ENCODE assay signal across 8 cellular contexts in genomic region chr14:75578786-75579781, GRCh38. TPM values are rescaled to one million over a fixed set of nuclear protein-coding genes. Genes with fewer than 3 reads are reported as not detected.
DNase-seq lines count a peak whose midpoint lies in the region; ATAC-seq, FAIRE-seq and TF ChIP-seq lines count a peak whose summit lies in the region.

No MANE protein-coding gene starts in this region.

- ATAC-seq in GM18505 (IDR thresholded peaks at IDR 0.05; ENCODE audit: unreplicated experiment), result peak; percentile 7
- no peak for ATAC-seq in GM12878
- peak; percentile 80 for ATAC-seq in left colon
- ATAC-seq in HG03439 (IDR thresholded peaks at IDR 0.05; ENCODE audit: unreplicated experiment), result no peak

- no peaks in the 10 kb centered on the region for H3K79me2 ChIP-seq in GM12878 (ENCODE audit: control insufficient read depth, insufficient read depth, low read length)

- peak overlapping the region; percentile 74; the same call in 1 of the 2 replicates for H3K4me3 ChIP-seq in GM12878
- H3K4me3 ChIP-seq in stomach smooth muscle (ENCODE audit: low read length in 2 of 2), result peak overlapping the region; percentile 83 to 92

- H3K27me3 ChIP-seq in GM12878 (replicated peaks in 1 of 2; ENCODE audit: control insufficient read depth in 2 of 2, insufficient read depth in 2 of 2, low read length in 1 of 2), result no peaks in the 10 kb centered on the region
- H3K27me3 ChIP-seq in stomach smooth muscle (ENCODE audit: control insufficient read depth in 1 of 2, insufficient read depth in 2 of 2, low read length in 2 of 2), result no peaks in the 10 kb centered on the region

- H3K4me3 Mint-ChIP-seq in IgD-negative memory B cell, result peak overlapping the region; percentile 86 to 100 (median 94)

- H3K4me1 ChIP-seq in GM12878 (ENCODE audit: control insufficient read depth, insufficient read depth, low read length) (peaks cover 7% of the 10 kb centered on the region; the same call in 1 of the 2 replicates), stomach smooth muscle (ENCODE audit: control insufficient read depth, insufficient read depth, low read length) (peaks cover 10% of the 10 kb centered on the region)

- FAIRE-seq in GM12878 (lab: Jason Lieb, UNC), result no peak

- H3K27ac Mint-ChIP-seq in IgD-negative memory B cell, result peak overlapping the region in 1 of 3 donors; percentile 2

- BruUV-seq in GM12878 (replicated peaks; lab: Mats Ljungman, UMichigan), result no TSS peak

- no peaks in the 10 kb centered on the region for H4K20me1 ChIP-seq in GM12878 (ENCODE audit: control insufficient read depth, insufficient read depth)

- H3K27ac ChIP-seq in GM12878 (ENCODE audit: control insufficient read depth, insufficient read depth) (no peak overlapping the region), stomach smooth muscle (ENCODE audit: low read length) (peak overlapping the region; percentile 49)

- H3K36me3 ChIP-seq in GM12878 (ENCODE audit: control insufficient read depth in 2 of 2, insufficient read depth in 2 of 2, low read length in 1 of 2), result no peaks in the 10 kb centered on the region
- H3K36me3 ChIP-seq in stomach smooth muscle (ENCODE audit: control insufficient read depth in 2 of 2, insufficient read depth in 2 of 2, low read length in 2 of 2), result no peaks in the 10 kb centered on the region

- RAD21 ChIA-PET in GM12878 (lab: Charles Lee; ENCODE audit: unreplicated experiment), result interaction anchor here (1.5 to 7.3 kb wide), 7 partner anchors 8 to 131 kb away, joined by 3 to 320 read pairs (median 18); partner anchors contain the start of genes ERG28 and TTLL5

- no peak for TF ChIP-seq POLR2A in GM18505 (IDR thresholded peaks at IDR 0.05; ENCODE audit: borderline replicate concordance, extremely low read depth, insufficient read depth, insufficient read length)
- no peak for TF ChIP-seq POLR2A in GM12878 (IDR thresholded peaks at IDR 0.05; ENCODE audit: low read depth, low read length)

- in situ Hi-C loops in GM12878 (cut with MboI), result loop anchor here (5.0 to 10.0 kb wide), 2 partner anchors 73 to 406 kb away; partner anchors contain the start of genes IFT43 and TGFB3

- no peak for TF ChIP-seq CTCF in GM12878 (IDR thresholded peaks at IDR 0.05 in 2 of 3, conservative IDR thresholded peaks at IDR 0.05 in 1 of 3; ENCODE audit: control insufficient read depth in 2 of 3, extremely low read depth in 1 of 3, insufficient read depth in 1 of 3, low read depth in 3 of 3, low read length in 3 of 3)

- SMC1A ChIA-PET in GM12878 (lab: Charles Lee; ENCODE audit: uncharacterized antibody, unreplicated experiment), result interaction anchor here (0.8 to 12.4 kb wide), 11 partner anchors 8 to 132 kb away, joined by 3 to 375 read pairs (median 20); partner anchors contain the start of genes BATF, ERG28 and TTLL5

- POLR2A ChIA-PET in GM12878 (lab: Charles Lee), result interaction anchor here (0.5 to 2.5 kb wide), 6 partner anchors 25 to 249 kb away, joined by 3 to 12 read pairs (median 6); partner anchors contain the start of genes ERG28 and TTLL5

- H3K4me2 ChIP-seq in GM12878 (ENCODE audit: control insufficient read depth, insufficient read depth), result peak overlapping the region; percentile 93

- intact Hi-C loops in GM12878 (cut with micrococcal nuclease; ENCODE audit: unreplicated experiment) (loop anchor here (10.0 kb wide), 1 partner anchor 406 kb away; the partner anchor contains the start of genes IFT43 and TGFB3), left colon (cut with DNase I, micrococcal nuclease) (loop anchor here (2.0 to 5.0 kb wide), 2 partner anchors 73 to 76 kb away; no protein-coding TSS in a partner anchor)

- peak overlapping the region; percentile 29; the same call in 1 of the 2 replicates for H2AFZ ChIP-seq in GM12878 (ENCODE audit: control insufficient read depth, low read depth, low read length)

- H3K27me3 Mint-ChIP-seq in IgD-negative memory B cell, result peaks cover 9% of the 10 kb centered on the region

- H3K36me3 Mint-ChIP-seq in IgD-negative memory B cell, result no peaks in the 10 kb centered on the region

- no peaks in the 10 kb centered on the region for H3K9me3 ChIP-seq in GM12878 (replicated peaks; ENCODE audit: control insufficient read depth, insufficient read depth, low read length)
- H3K9me3 ChIP-seq in stomach smooth muscle (ENCODE audit: control insufficient read depth in 2 of 2, low read length in 2 of 2), result no peaks in the 10 kb centered on the region

- no peaks in the 10 kb centered on the region for H3K9me3 Mint-ChIP-seq in IgD-negative memory B cell

- no peak for TF ChIP-seq RAD21 in GM12878 (IDR thresholded peaks at IDR 0.05; ENCODE audit: insufficient read depth, low read depth, low read length)

- H3K4me1 Mint-ChIP-seq in IgD-negative memory B cell, result peaks cover 6 to 9% (median 9%) of the 10 kb centered on the region in 3 donors

- 95% methylated on average over 33 of the region's 33 CpGs for WGBS in GM12878 (ENCODE audit: insufficient coverage, insufficient replicate concordance, low lambda C conversion rate, missing lambda C conversion rate)

- H3K9ac ChIP-seq in GM12878 (ENCODE audit: control insufficient read depth, insufficient read depth, low read length) (no peak overlapping the region), stomach smooth muscle (ENCODE audit: low read length in 2 of 2) (peak overlapping the region; percentile 23 to 69)

- CTCF ChIA-PET in GM12878 (lab: Yijun Ruan, JAX), result interaction anchor here (0.8 to 14.9 kb wide), 15 partner anchors 8 to 403 kb away, joined by 3 to 578 read pairs (median 9); partner anchors contain the start of genes BATF, ERG28, TGFB3 and TTLL5

- TF ChIP-seq EP300 in GM12878 (IDR thresholded peaks at IDR 0.05; ENCODE audit: borderline replicate concordance in 1 of 2, control insufficient read depth in 1 of 2, low read depth in 2 of 2, low read length in 2 of 2), result no peak

- no peak for DNase-seq in GM12878 (ENCODE audit: low read depth, low spot score)
- peak; percentile 55 to 76 for DNase-seq in left colon
- DNase-seq in T1000 (lab: John Stamatoyannopoulos, UW), result no peak
- no peak for DNase-seq in NCI-H1092 treated with DMSO at 0.1 percent for 48 hours (lab: John Stamatoyannopoulos, UW)

TF ChIP-seq in GM12878, 131 proteins besides CTCF, POLR2A, EP300 and RAD21 (continues in another document):
- TF ChIP-seq GABPA (IDR thresholded peaks at IDR 0.05; ENCODE audit: low read depth) (no peak), ATF2 (IDR thresholded peaks at IDR 0.05; ENCODE audit: low read length) (no peak), CBFB (IDR thresholded peaks at IDR 0.05; ENCODE audit: low read depth) (no peak), ZSCAN29 (IDR thresholded peaks at IDR 0.05) (no peak)

RNA-seq across cellular contexts. Expression of gene FLVCR2, which starts 0.7 kb away (rescaled TPM):
- polyA plus RNA-seq in IgD-negative memory B cell (0.29 TPM), GM12878 (2011; rRNA removed) (2.9 and 3.1 TPM in 2 replicates), GM12878 (2014; fragmentation: Illumina TruSeq; extraction: Trizol) (1.8 and 2.2 TPM in 2 replicates), GM12878 (2014; fragmentation: Nextera tagmentation; extraction: Ambion mirVana) (under 1 TPM; 0.24 to 0.47 TPM), GM12878 (2014; rRNA removed) (1.0 and 1.4 TPM in 2 replicates), GM12878 (2016; fragmentation: Nextera tagmentation; extraction: Ambion mirVana) (1 to 10 TPM; 1.0 to 1.8 TPM)
- 10.7 and 13.0 TPM in 2 replicates for total RNA-seq in GM12878 (2013; cell fraction: nucleolus; rRNA removed)
- total RNA-seq in GM12878 (2014; rRNA removed) (0.98 and 1.8 TPM in 2 replicates), GM12878 (2014; rRNA removed; fragmentation: Illumina TruSeq; extraction: Trizol) (1.2 and 1.8 TPM in 2 replicates), GM12878 (2021) (1.7 and 3.7 TPM in 2 replicates), left colon (10 to 100 TPM; 19.8 to 42.1 TPM)
- 0.88 TPM for polyA plus RNA-seq in GM12878 (2011; ENCODE audit: low read depth)
- 1.5 and 1.8 TPM in 2 replicates for polyA plus RNA-seq in GM12878 (2011; cell fraction: cytosol; rRNA removed)
- polyA plus RNA-seq in GM12878 (2011; cell fraction: nucleus; rRNA removed), result 2.6 and 2.8 TPM in 2 replicates
- 1.1 and 1.8 TPM in 2 replicates for polyA plus RNA-seq in GM12878 (2012)
- polyA minus RNA-seq in GM12878 (2011; rRNA and poly(A)+ RNA removed), result 2.6 and 4.5 TPM in 2 replicates
- polyA minus RNA-seq in GM12878 (2011; cell fraction: cytosol; rRNA and poly(A)+ RNA removed), result 0.62 and 1.7 TPM in 2 replicates
- polyA minus RNA-seq in GM12878 (2011; cell fraction: nucleus; rRNA and poly(A)+ RNA removed), result 2.3 and 3.1 TPM in 2 replicates

RNA-seq across cellular contexts. Expression of gene BATF, which starts 56.8 kb away (rescaled TPM):
- polyA plus RNA-seq in IgD-negative memory B cell (21.9 TPM), GM12878 (2011; rRNA removed) (53.9 and 98.3 TPM in 2 replicates), GM12878 (2014; fragmentation: Illumina TruSeq; extraction: Trizol) (30.7 and 93.4 TPM in 2 replicates), GM12878 (2014; fragmentation: Nextera tagmentation; extraction: Ambion mirVana) (10 to 100 TPM in 1 of 2 experiments, 1 to 10 TPM in 1; 10.0 to 30.9 TPM), GM12878 (2014; rRNA removed) (147 and 176 TPM in 2 replicates), GM12878 (2016; fragmentation: Nextera tagmentation; extraction: Ambion mirVana) (100 to 1,000 TPM; 133 to 154 TPM)
- total RNA-seq in GM12878 (2013; cell fraction: nucleolus; rRNA removed), result 55.3 and 58.4 TPM in 2 replicates
- total RNA-seq in GM12878 (2014; rRNA removed) (153 and 158 TPM in 2 replicates), GM12878 (2014; rRNA removed; fragmentation: Illumina TruSeq; extraction: Trizol) (94.0 and 99.6 TPM in 2 replicates), GM12878 (2021) (99.8 and 107 TPM in 2 replicates), left colon (1 to 10 TPM in 1 of 2 donors, under 1 TPM in 1; 0.67 to 1.3 TPM)
- 105 TPM for polyA plus RNA-seq in GM12878 (2011; ENCODE audit: low read depth)
- polyA plus RNA-seq in GM12878 (2011; cell fraction: cytosol; rRNA removed), result 136 and 190 TPM in 2 replicates
- polyA plus RNA-seq in GM12878 (2011; cell fraction: nucleus; rRNA removed), result 87.8 and 92.3 TPM in 2 replicates
- 86.3 and 91.1 TPM in 2 replicates for polyA plus RNA-seq in GM12878 (2012)
- polyA minus RNA-seq in GM12878 (2011; rRNA and poly(A)+ RNA removed), result 18.5 and 50.6 TPM in 2 replicates
- polyA minus RNA-seq in GM12878 (2011; cell fraction: cytosol; rRNA and poly(A)+ RNA removed), result 21.5 and 22.8 TPM in 2 replicates
- 22.0 and 37.2 TPM in 2 replicates for polyA minus RNA-seq in GM12878 (2011; cell fraction: nucleus; rRNA and poly(A)+ RNA removed)

Comparison
In these comparisons a context has a peak if more than half of its experiments do, and no peak if none do; other contexts are left out.
1. ATAC-seq: peak in GM18505 (single experiment) and left colon (single experiment); none in GM12878 (single experiment) and HG03439 (single experiment).
2. DNase-seq: peak in left colon (2 of 2); none in GM12878 (single experiment), T1000 (single experiment) and NCI-H1092 treated with DMSO at 0.1 percent for 48 hours (single experiment).
3. RNA of gene BATF, which starts 56.8 kb away (total RNA-seq): 55.3 to 158 TPM in GM12878; 0.67 to 1.3 TPM in left colon; every median in the first group is over 10 times any median in the second.